In genomic region chr2:16649353-16650286, GRCh38 we compare ENCODE assay signal across 12 cellular contexts. TPM values are rescaled to one million over a fixed set of nuclear protein-coding genes. Genes with fewer than 3 reads are reported as not detected.
DNase-seq lines count a peak whose midpoint lies in the region; TF ChIP-seq lines count a peak whose summit lies in the region.
"Had no signal": no experiment of that assay in that cellular context is flagged by ENCODE, and none has a peak within 500 bp of the region (broad histone marks: within the 10 kb centered on the region; RNA-seq: fewer than 3 reads in every experiment).

No MANE protein-coding gene starts in this region.

- H3K27me3 Mint-ChIP-seq in Calu3 (ENCODE audit: unreplicated experiment) (no peaks in the 10 kb centered on the region), IgD-negative memory B cell (no peaks in the 10 kb centered on the region)
- H3K27me3 Mint-ChIP-seq: activated CD4-positive, alpha-beta T cell treated with anti-CD3 and anti-CD28 coated beads, Interleukin-2, amount 10 ng/mL, durations not matched to agents 7 days and 5 days had no signal

- H3K9me3 Mint-ChIP-seq in Calu3 (ENCODE audit: low read depth, unreplicated experiment) (no peaks in the 10 kb centered on the region), IgD-negative memory B cell (no peaks in the 10 kb centered on the region)
- H3K9me3 Mint-ChIP-seq: activated CD4-positive, alpha-beta T cell treated with anti-CD3 and anti-CD28 coated beads, Interleukin-2, amount 10 ng/mL, durations not matched to agents 7 days and 5 days had no signal

- H3K27ac Mint-ChIP-seq in Calu3 (ENCODE audit: unreplicated experiment) (peak overlapping the region; percentile 82), IgD-negative memory B cell (peak overlapping the region; percentile 94 to 98 (median 95))
- H3K27ac Mint-ChIP-seq: activated CD4-positive, alpha-beta T cell treated with anti-CD3 and anti-CD28 coated beads, Interleukin-2, amount 10 ng/mL, durations not matched to agents 7 days and 5 days had no signal

- intact Hi-C loops in Calu3 (cut with micrococcal nuclease; ENCODE audit: unreplicated experiment) = no loop called here

- CTCF ChIA-PET in Calu3 (lab: Charles Lee) = interaction anchor here (1.3 to 1.7 kb wide), 2 partner anchors 36 to 41 kb away, joined by 3 to 5 read pairs; no protein-coding TSS in a partner anchor

- BruUV-seq in Calu3 (replicated peaks; lab: Mats Ljungman, UMichigan) = no TSS peak

- no peak overlapping the region for H3K4me3 ChIP-seq in skeletal muscle satellite cell (ENCODE audit: low read length)

- H3K4me1 Mint-ChIP-seq in Calu3 (ENCODE audit: low read depth, unreplicated experiment) (peaks cover 25% of the 10 kb centered on the region), IgD-negative memory B cell (peaks cover 60 to 83% (median 66%) of the 10 kb centered on the region in 3 donors)
- H3K4me1 Mint-ChIP-seq: activated CD4-positive, alpha-beta T cell treated with anti-CD3 and anti-CD28 coated beads, Interleukin-2, amount 10 ng/mL, durations not matched to agents 7 days and 5 days had no signal

- H3K36me3 Mint-ChIP-seq in Calu3 (ENCODE audit: insufficient read depth, unreplicated experiment) = no peaks in the 10 kb centered on the region
- H3K36me3 Mint-ChIP-seq in IgD-negative memory B cell = peaks cover 7% of the 10 kb centered on the region

- H3K4me3 Mint-ChIP-seq in Calu3 (ENCODE audit: low read depth, unreplicated experiment) (no peak overlapping the region), IgD-negative memory B cell (peak overlapping the region; percentile 73 to 96 (median 88))
- H3K4me3 Mint-ChIP-seq: activated CD4-positive, alpha-beta T cell treated with anti-CD3 and anti-CD28 coated beads, Interleukin-2, amount 10 ng/mL, durations not matched to agents 7 days and 5 days had no signal

- peaks cover 40% of the 10 kb centered on the region for H3K4me1 ChIP-seq in skeletal muscle satellite cell (ENCODE audit: control insufficient read depth, insufficient read depth, low read length)
- H3K4me1 ChIP-seq: parathyroid adenoma had no signal

- H3K9me3 ChIP-seq in skeletal muscle satellite cell (replicated peaks; ENCODE audit: low read length) = no peaks in the 10 kb centered on the region
- H3K9me3 ChIP-seq: SJSA1 had no signal

- TF ChIP-seq CTCF in Calu3 (IDR thresholded peaks at IDR 0.05; ENCODE audit: unreplicated experiment) (no peak), GM20000 (IDR thresholded peaks at IDR 0.05; ENCODE audit: extremely low read depth, missing control alignments) (no peak)

- no peaks in the 10 kb centered on the region for H3K27me3 ChIP-seq in skeletal muscle satellite cell (ENCODE audit: control insufficient read depth, insufficient read depth, low read length)
- H3K27me3 ChIP-seq: SJSA1 had no signal

- DNase-seq in Calu3 (no peak), epithelial cell of prostate (ENCODE audit: low read depth, low spot score) (no peak), GM20000 (ENCODE audit: low spot score) (no peak), dermis blood vessel endothelial cell (no peak), dedifferentiated amniotic fluid mesenchymal stem cell (ENCODE audit: extremely low spot score) (no peak)
- no peak for DNase-seq in activated naive CD4-positive, alpha-beta T cell treated with Interleukin-2 at 50 U/mL for 16 hours
- DNase-seq: activated CD4-positive, alpha-beta T cell treated with anti-CD3 and anti-CD28 coated beads, Interleukin-2, amount 10 ng/mL, durations not matched to agents 7 days and 5 days; NCI-H510A had no signal

- peak overlapping the region; percentile 56 for H3K27ac ChIP-seq in epithelial cell of prostate

- no peaks in the 10 kb centered on the region for H3K36me3 ChIP-seq in skeletal muscle satellite cell (ENCODE audit: insufficient read depth, low read length)
- H3K36me3 ChIP-seq: SJSA1 had no signal

- H3K9ac ChIP-seq in skeletal muscle satellite cell (ENCODE audit: low read depth, low read length) = peak overlapping the region; percentile 63
- H3K9ac ChIP-seq: parathyroid adenoma had no signal

- peak overlapping the region; percentile 79 for H3K4me2 ChIP-seq in skeletal muscle satellite cell (ENCODE audit: low read length)

RNA-seq across cellular contexts. Expression of gene CYRIA, which starts 16.0 kb away (rescaled TPM):
- 0.19 and 0.22 TPM in 2 replicates for total RNA-seq in Calu3 (2022)
- polyA plus RNA-seq in IgD-negative memory B cell = 31.0 TPM
- 1.3 and 4.6 TPM in 2 replicates for total RNA-seq in skeletal muscle satellite cell (2012; rRNA removed)
- total RNA-seq in dermis blood vessel endothelial cell = 33.7 and 40.5 TPM in 2 replicates

Comparison
In these comparisons a context has a peak if more than half of its experiments do, and no peak if none do; other contexts are left out.
1. RNA of gene CYRIA, which starts 16.0 kb away (total RNA-seq): 33.7 to 40.5 TPM in dermis blood vessel endothelial cell; 0.19 to 0.22 TPM in Calu3; every median in the first group is over 10 times any median in the second.